Comparison of ENCODE assay signal across 11 cellular contexts in the genomic region with DNA sequence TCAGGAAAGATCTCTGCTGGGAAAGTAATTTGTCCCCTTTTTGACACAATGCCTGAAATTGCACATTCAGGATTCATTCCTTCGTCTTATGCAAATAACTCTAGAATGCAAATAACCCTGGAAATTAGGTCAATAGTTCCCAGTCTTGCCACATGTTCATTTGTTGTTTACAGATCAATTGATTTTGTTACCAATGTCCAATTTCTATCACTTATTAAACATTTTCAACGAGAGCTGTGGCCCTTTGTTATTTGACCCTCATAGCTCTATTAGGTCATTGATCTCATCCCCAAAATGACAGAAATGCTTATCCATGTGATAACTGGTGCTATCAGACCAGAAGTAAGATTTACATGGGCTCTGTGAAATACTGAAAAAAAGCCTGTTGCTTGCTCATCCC.
"Had no signal": no experiment of that assay in that cellular context is flagged by ENCODE, and none has a peak within 500 bp of the region (broad histone marks: within the 10 kb centered on the region; RNA-seq: fewer than 3 reads in every experiment).

No MANE protein-coding gene starts in this region.

- H3K9me3 ChIP-seq: HAP-1 had no signal

- H3K9ac ChIP-seq: GM23248 had no signal

- DNase-seq: GM23248, GOT3, H7, H9, HCEC 1CT, HFFc6 had no signal

- H3K4me1 ChIP-seq: HAP-1 had no signal

- H3K9me3 Mint-ChIP-seq: GM23338, H9 had no signal

- H3K4me3 ChIP-seq: GM23248, GM23338, HAP-1 had no signal

- H3K4me1 Mint-ChIP-seq: GM23338, H9 had no signal

- H2AFZ ChIP-seq: GM23248, GM23338 had no signal

- H3K27ac Mint-ChIP-seq: GM23338, H9, HFFc6 had no signal

- H3K27ac ChIP-seq: GM23248 had no signal

- H3K4me2 ChIP-seq: GM23338 had no signal

- ATAC-seq: GM23338, HCT116 had no signal

- FAIRE-seq: H1, H54 had no signal

- H3K36me3 ChIP-seq: HAP-1 had no signal

- H3K4me3 Mint-ChIP-seq: GM23338, H9, HFFc6 had no signal
